Comparison of ENCODE assay signal across 1 cellular context in the genomic region with DNA sequence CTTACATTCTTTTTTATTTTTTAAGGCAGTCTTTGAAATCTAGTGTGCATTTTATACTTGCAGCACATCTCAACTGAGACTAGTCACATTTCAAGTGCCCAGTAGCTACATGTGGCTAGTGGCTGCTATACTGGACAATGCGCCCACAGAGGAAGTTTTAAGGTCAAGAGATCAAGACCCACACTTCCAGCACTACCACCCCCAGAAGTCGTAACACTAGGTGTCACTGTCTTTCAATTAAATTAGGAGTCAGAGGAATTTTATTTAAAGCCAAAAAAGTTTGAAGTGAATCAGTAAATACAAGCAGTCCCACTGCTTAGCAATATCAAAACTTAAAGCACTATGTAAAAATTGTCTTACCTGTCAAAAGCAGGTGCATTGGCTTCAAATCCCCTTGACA.
TF ChIP-seq lines count a peak whose summit lies in the region.

No MANE protein-coding gene starts in this region.

TF ChIP-seq in GM23338, 12 proteins besides CTCF, POLR2A, EP300 and RAD21:
- TF ChIP-seq, protein P1, sequence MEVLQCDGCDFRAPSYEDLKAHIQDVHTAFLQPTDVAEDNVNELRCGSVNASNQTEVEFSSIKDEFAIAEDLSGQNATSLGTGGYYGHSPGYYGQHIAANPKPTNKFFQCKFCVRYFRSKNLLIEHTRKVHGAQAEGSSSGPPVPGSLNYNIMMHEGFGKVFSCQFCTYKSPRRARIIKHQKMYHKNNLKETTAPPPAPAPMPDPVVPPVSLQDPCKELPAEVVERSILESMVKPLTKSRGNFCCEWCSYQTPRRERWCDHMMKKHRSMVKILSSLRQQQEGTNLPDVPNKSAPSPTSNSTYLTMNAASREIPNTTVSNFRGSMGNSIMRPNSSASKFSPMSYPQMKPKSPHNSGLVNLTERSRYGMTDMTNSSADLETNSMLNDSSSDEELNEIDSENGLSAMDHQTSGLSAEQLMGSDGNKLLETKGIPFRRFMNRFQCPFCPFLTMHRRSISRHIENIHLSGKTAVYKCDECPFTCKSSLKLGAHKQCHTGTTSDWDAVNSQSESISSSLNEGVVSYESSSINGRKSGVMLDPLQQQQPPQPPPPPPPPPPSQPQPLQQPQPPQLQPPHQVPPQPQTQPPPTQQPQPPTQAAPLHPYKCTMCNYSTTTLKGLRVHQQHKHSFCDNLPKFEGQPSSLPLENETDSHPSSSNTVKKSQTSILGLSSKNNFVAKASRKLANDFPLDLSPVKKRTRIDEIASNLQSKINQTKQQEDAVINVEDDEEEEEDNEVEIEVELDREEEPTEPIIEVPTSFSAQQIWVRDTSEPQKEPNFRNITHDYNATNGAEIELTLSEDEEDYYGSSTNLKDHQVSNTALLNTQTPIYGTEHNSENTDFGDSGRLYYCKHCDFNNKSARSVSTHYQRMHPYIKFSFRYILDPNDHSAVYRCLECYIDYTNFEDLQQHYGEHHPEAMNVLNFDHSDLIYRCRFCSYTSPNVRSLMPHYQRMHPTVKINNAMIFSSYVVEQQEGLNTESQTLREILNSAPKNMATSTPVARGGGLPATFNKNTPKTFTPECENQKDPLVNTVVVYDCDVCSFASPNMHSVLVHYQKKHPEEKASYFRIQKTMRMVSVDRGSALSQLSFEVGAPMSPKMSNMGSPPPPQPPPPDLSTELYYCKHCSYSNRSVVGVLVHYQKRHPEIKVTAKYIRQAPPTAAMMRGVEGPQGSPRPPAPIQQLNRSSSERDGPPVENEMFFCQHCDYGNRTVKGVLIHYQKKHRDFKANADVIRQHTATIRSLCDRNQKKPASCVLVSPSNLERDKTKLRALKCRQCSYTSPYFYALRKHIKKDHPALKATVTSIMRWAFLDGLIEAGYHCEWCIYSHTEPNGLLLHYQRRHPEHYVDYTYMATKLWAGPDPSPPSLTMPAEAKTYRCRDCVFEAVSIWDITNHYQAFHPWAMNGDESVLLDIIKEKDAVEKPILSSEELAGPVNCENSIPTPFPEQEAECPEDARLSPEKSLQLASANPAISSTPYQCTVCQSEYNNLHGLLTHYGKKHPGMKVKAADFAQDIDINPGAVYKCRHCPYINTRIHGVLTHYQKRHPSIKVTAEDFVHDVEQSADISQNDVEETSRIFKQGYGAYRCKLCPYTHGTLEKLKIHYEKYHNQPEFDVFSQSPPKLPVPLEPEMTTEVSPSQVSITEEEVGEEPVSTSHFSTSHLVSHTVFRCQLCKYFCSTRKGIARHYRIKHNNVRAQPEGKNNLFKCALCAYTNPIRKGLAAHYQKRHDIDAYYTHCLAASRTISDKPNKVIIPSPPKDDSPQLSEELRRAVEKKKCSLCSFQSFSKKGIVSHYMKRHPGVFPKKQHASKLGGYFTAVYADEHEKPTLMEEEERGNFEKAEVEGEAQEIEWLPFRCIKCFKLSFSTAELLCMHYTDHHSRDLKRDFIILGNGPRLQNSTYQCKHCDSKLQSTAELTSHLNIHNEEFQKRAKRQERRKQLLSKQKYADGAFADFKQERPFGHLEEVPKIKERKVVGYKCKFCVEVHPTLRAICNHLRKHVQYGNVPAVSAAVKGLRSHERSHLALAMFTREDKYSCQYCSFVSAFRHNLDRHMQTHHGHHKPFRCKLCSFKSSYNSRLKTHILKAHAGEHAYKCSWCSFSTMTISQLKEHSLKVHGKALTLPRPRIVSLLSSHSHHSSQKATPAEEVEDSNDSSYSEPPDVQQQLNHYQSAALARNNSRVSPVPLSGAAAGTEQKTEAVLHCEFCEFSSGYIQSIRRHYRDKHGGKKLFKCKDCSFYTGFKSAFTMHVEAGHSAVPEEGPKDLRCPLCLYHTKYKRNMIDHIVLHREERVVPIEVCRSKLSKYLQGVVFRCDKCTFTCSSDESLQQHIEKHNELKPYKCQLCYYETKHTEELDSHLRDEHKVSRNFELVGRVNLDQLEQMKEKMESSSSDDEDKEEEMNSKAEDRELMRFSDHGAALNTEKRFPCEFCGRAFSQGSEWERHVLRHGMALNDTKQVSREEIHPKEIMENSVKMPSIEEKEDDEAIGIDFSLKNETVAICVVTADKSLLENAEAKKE (CRISPR knock-in tag; IDR thresholded peaks at IDR 0.05), result no peak
- TF ChIP-seq, protein P2, sequence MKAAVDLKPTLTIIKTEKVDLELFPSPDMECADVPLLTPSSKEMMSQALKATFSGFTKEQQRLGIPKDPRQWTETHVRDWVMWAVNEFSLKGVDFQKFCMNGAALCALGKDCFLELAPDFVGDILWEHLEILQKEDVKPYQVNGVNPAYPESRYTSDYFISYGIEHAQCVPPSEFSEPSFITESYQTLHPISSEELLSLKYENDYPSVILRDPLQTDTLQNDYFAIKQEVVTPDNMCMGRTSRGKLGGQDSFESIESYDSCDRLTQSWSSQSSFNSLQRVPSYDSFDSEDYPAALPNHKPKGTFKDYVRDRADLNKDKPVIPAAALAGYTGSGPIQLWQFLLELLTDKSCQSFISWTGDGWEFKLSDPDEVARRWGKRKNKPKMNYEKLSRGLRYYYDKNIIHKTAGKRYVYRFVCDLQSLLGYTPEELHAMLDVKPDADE (IDR thresholded peaks at IDR 0.05), result no peak
